Comparison of ENCODE assay signal across 8 cellular contexts in genomic region chr16:396605-397004, GRCh38. TPM values are rescaled to one million over a fixed set of nuclear protein-coding genes. Genes with fewer than 3 reads are reported as not detected.
A peak's percentile ranks its signal among the peaks of the same experiment; 100 is the strongest.
DNase-seq lines count a peak whose midpoint lies in the region; ATAC-seq and TF ChIP-seq lines count a peak whose summit lies in the region.

No MANE protein-coding gene starts in this region.

- H3K27me3 ChIP-seq in Karpas-422 (ENCODE audit: low read length) (no peaks in the 10 kb centered on the region), heart left ventricle (no peaks in the 10 kb centered on the region), prostate gland (replicated peaks; ENCODE audit: insufficient read depth) (no peaks in the 10 kb centered on the region)

- no peaks in the 10 kb centered on the region for H3K9me3 Mint-ChIP-seq in activated CD8-positive, alpha-beta T cell treated with anti-CD3 and anti-CD28 coated beads, Interleukin-2, amount 10 ng/mL, durations not matched to agents 7 days and 5 days (ENCODE audit: insufficient read depth)

- H3K4me1 ChIP-seq in Karpas-422 (ENCODE audit: low read length) (peaks cover 36% of the 10 kb centered on the region), heart left ventricle (peaks cover 0 to 32% (median 15%) of the 10 kb centered on the region in 12 donors), prostate gland (replicated peaks) (peaks cover 11% of the 10 kb centered on the region)

- H3K27ac ChIP-seq in Karpas-422 (ENCODE audit: low read length) (no peak overlapping the region), heart left ventricle (peak overlapping the region; percentile 57 to 92 (median 82)), prostate gland (peak overlapping the region; percentile 76 to 93)

- peak in 1 of 12 donors; percentile 7 for TF ChIP-seq CTCF in heart left ventricle (IDR thresholded peaks at IDR 0.05)
- no peak for TF ChIP-seq CTCF in prostate gland (IDR thresholded peaks at IDR 0.05)

- H3K9me3 ChIP-seq in Karpas-422 (ENCODE audit: low read length) (peaks cover 3% of the 10 kb centered on the region; the same call in 1 of the 2 replicates), heart left ventricle (no peaks in the 10 kb centered on the region), prostate gland (no peaks in the 10 kb centered on the region)

- no peak overlapping the region for H3K27ac Mint-ChIP-seq in activated CD8-positive, alpha-beta T cell treated with anti-CD3 and anti-CD28 coated beads, Interleukin-2, amount 10 ng/mL, durations not matched to agents 7 days and 5 days

- H3K9me2 ChIP-seq in Karpas-422 (replicated peaks; ENCODE audit: insufficient read depth, low read length) = no peaks in the 10 kb centered on the region

- H3K4me3 Mint-ChIP-seq in activated CD8-positive, alpha-beta T cell treated with anti-CD3 and anti-CD28 coated beads, Interleukin-2, amount 10 ng/mL, durations not matched to agents 7 days and 5 days = peak overlapping the region; percentile 60

- H3K36me3 ChIP-seq in Karpas-422 (ENCODE audit: insufficient read depth, low read length) = no peaks in the 10 kb centered on the region
- peaks cover 0 to 5% (median 0%) of the 10 kb centered on the region in 9 donors for H3K36me3 ChIP-seq in heart left ventricle
- no peaks in the 10 kb centered on the region for H3K36me3 ChIP-seq in prostate gland

- H3K27me3 Mint-ChIP-seq in activated CD8-positive, alpha-beta T cell treated with anti-CD3 and anti-CD28 coated beads, Interleukin-2, amount 10 ng/mL, durations not matched to agents 7 days and 5 days (ENCODE audit: low read depth) = peaks cover 14% of the 10 kb centered on the region

- peak overlapping the region; percentile 65 for H3K9ac ChIP-seq in Karpas-422 (ENCODE audit: low read length)

- H2AFZ ChIP-seq in Karpas-422 (ENCODE audit: low read length) = peak overlapping the region; percentile 81; the same call in 1 of the 2 replicates

- 0 out of 2 replicates have a peak, but pooled peaks cover 7% of the 10 kb centered on the region for H4K20me1 ChIP-seq in Karpas-422 (ENCODE audit: insufficient read depth, low read depth, low read length)

- no peaks in the 10 kb centered on the region for H3K36me3 Mint-ChIP-seq in activated CD8-positive, alpha-beta T cell treated with anti-CD3 and anti-CD28 coated beads, Interleukin-2, amount 10 ng/mL, durations not matched to agents 7 days and 5 days (ENCODE audit: low read depth)

- CTCF ChIA-PET in activated CD8-positive, alpha-beta T cell treated with anti-CD3 and anti-CD28 coated beads, Interleukin-2, amount 10 ng/mL, durations not matched to agents 7 days and 5 days (lab: Charles Lee) = no interaction called here

- H3K79me2 ChIP-seq in Karpas-422 (ENCODE audit: low read length) = no peaks in the 10 kb centered on the region

- ATAC-seq in activated CD8-positive, alpha-beta T cell treated with anti-CD3 and anti-CD28 coated beads, Interleukin-2, amount 10 ng/mL, durations not matched to agents 7 days and 5 days = no peak
- ATAC-seq in heart left ventricle (peak in 1 of 4 donors; percentile 14), HG03280 (IDR thresholded peaks at IDR 0.05; ENCODE audit: unreplicated experiment) (no peak), GM19467 (IDR thresholded peaks at IDR 0.05; ENCODE audit: unreplicated experiment) (no peak)

- H3K4me3 ChIP-seq in Karpas-422 (ENCODE audit: low read length) = peak overlapping the region; percentile 58
- peak overlapping the region in 11 of 12 donors; percentile 19 to 92 (median 69) for H3K4me3 ChIP-seq in heart left ventricle
- H3K4me3 ChIP-seq in prostate gland = peak overlapping the region; percentile 66 to 83

- DNase-seq in NCI-H146 (lab: John Stamatoyannopoulos, UW) = peak; percentile 50
- DNase-seq in NCI-H146 treated with DMSO at 0.1 percent for 48 hours (lab: John Stamatoyannopoulos, UW; ENCODE audit: unreplicated experiment) = no peak
- DNase-seq in Karpas-422 = peak; percentile 67
- no peak for DNase-seq in activated CD8-positive, alpha-beta T cell treated with anti-CD3 and anti-CD28 coated beads, Interleukin-2, amount 10 ng/mL, durations not matched to agents 7 days and 5 days
- peak in 2 of 5 donors; percentile 54 to 68 for DNase-seq in heart left ventricle
- DNase-seq in prostate gland (ENCODE audit: low spot score) = no peak

- intact Hi-C loops in heart left ventricle (cut with DNase I) (loop anchor here in 3 of 10 donors (2.0 to 10.0 kb wide), 3 partner anchors 14 to 268 kb away; partner anchors contain the start of gene RHOT2 (in 2 of the 3)), prostate gland (cut with DNase I) (no loop called here)

- WGBS in heart left ventricle, 4 donors = 4 to 11% (median 5%) methylated on average over 22 of the region's 22 CpGs
- 2% methylated on average over 22 of the region's 22 CpGs for WGBS in prostate gland

- H3K4me1 Mint-ChIP-seq in activated CD8-positive, alpha-beta T cell treated with anti-CD3 and anti-CD28 coated beads, Interleukin-2, amount 10 ng/mL, durations not matched to agents 7 days and 5 days (ENCODE audit: low read depth) = peaks cover 31% of the 10 kb centered on the region

- POLR2A ChIA-PET in activated CD8-positive, alpha-beta T cell treated with anti-CD3 and anti-CD28 coated beads, Interleukin-2, amount 10 ng/mL, durations not matched to agents 7 days and 5 days (lab: Charles Lee) = no interaction called here

- TF ChIP-seq POLR2A in heart left ventricle (IDR thresholded peaks at IDR 0.05) = no peak
- no peak for TF ChIP-seq POLR2A in prostate gland (IDR thresholded peaks at IDR 0.05)

- peak overlapping the region; percentile 54 for H3K4me2 ChIP-seq in Karpas-422 (ENCODE audit: low read depth, low read length, poor library complexity, severe bottlenecking)

RNA-seq across cellular contexts. Expression of gene NME4, which starts 0.4 kb away (rescaled TPM):
- 102 and 190 TPM in 2 replicates for total RNA-seq in Karpas-422 (2014; rRNA removed; shearing (Covaris generic); ENCODE audit: low replicate concordance)
- 1 to 10 TPM; 5.2 to 6.8 TPM for total RNA-seq in activated CD8-positive, alpha-beta T cell treated with anti-CD3 and anti-CD28 coated beads, Interleukin-2, amount 10 ng/mL, durations not matched to agents 7 days and 5 days
- total RNA-seq in heart left ventricle = 10 to 100 TPM; 53.9 to 95.3 (median 73.8) TPM
- 100 to 1,000 TPM in 1 of 2 donors, 10 to 100 TPM in 1; 37.5 to 103 TPM for polyA plus RNA-seq in heart left ventricle
- 100 to 1,000 TPM; 137 to 185 TPM for total RNA-seq in prostate gland

RNA-seq across cellular contexts. Expression of gene DECR2, which starts 5.1 kb away (rescaled TPM):
- total RNA-seq in Karpas-422 (2014; rRNA removed; shearing (Covaris generic); ENCODE audit: low replicate concordance) = 5.3 and 10.4 TPM in 2 replicates
- 1 to 10 TPM; 4.7 to 6.3 TPM for total RNA-seq in activated CD8-positive, alpha-beta T cell treated with anti-CD3 and anti-CD28 coated beads, Interleukin-2, amount 10 ng/mL, durations not matched to agents 7 days and 5 days
- total RNA-seq in heart left ventricle (10 to 100 TPM in 6 of 9 donors, 1 to 10 TPM in 3; 6.9 to 20.6 (median 12.2) TPM), prostate gland (10 to 100 TPM; 23.7 to 38.5 TPM)
- polyA plus RNA-seq in heart left ventricle = 10 to 100 TPM in 1 of 2 donors, 1 to 10 TPM in 1; 7.1 to 17.1 TPM

RNA-seq across cellular contexts. Expression of gene PGAP6, which starts 14.8 kb away (rescaled TPM):
- 50.0 and 58.1 TPM in 2 replicates for total RNA-seq in Karpas-422 (2014; rRNA removed; shearing (Covaris generic); ENCODE audit: low replicate concordance)
- 10 to 100 TPM; 80.6 to 85.8 TPM for total RNA-seq in activated CD8-positive, alpha-beta T cell treated with anti-CD3 and anti-CD28 coated beads, Interleukin-2, amount 10 ng/mL, durations not matched to agents 7 days and 5 days
- total RNA-seq in heart left ventricle (10 to 100 TPM; 32.3 to 65.3 (median 44.9) TPM), prostate gland (100 to 1,000 TPM in 1 of 2 donors, 10 to 100 TPM in 1; 36.8 to 207 TPM)
- 10 to 100 TPM; 30.1 to 63.8 TPM for polyA plus RNA-seq in heart left ventricle

RNA-seq across cellular contexts. Expression of gene MRPL28, which starts 26.3 kb away (rescaled TPM):
- 38.1 and 103 TPM in 2 replicates for total RNA-seq in Karpas-422 (2014; rRNA removed; shearing (Covaris generic); ENCODE audit: low replicate concordance)
- 10 to 100 TPM; 95.3 to 95.8 TPM for total RNA-seq in activated CD8-positive, alpha-beta T cell treated with anti-CD3 and anti-CD28 coated beads, Interleukin-2, amount 10 ng/mL, durations not matched to agents 7 days and 5 days
- total RNA-seq in heart left ventricle (100 to 1,000 TPM in 2 of 9 donors, 10 to 100 TPM in 7; 66.3 to 126 (median 77.7) TPM), prostate gland (10 to 100 TPM; 83.4 to 84.3 TPM)
- 100 to 1,000 TPM; 135 to 157 TPM for polyA plus RNA-seq in heart left ventricle

RNA-seq across cellular contexts. Expression of gene RAB11FIP3, which starts 28.8 kb away (rescaled TPM):
- 6.0 and 17.2 TPM in 2 replicates for total RNA-seq in Karpas-422 (2014; rRNA removed; shearing (Covaris generic); ENCODE audit: low replicate concordance)
- 10 to 100 TPM; 20.7 to 23.4 TPM for total RNA-seq in activated CD8-positive, alpha-beta T cell treated with anti-CD3 and anti-CD28 coated beads, Interleukin-2, amount 10 ng/mL, durations not matched to agents 7 days and 5 days
- 10 to 100 TPM; 19.9 to 39.9 (median 31.9) TPM for total RNA-seq in heart left ventricle
- polyA plus RNA-seq in heart left ventricle = 10 to 100 TPM; 19.3 to 35.2 TPM
- total RNA-seq in prostate gland = 10 to 100 TPM; 33.2 to 93.2 TPM

Comparison
In these comparisons a context has a peak if more than half of its experiments do, and no peak if none do; other contexts are left out.
1. DNase-seq: peak in NCI-H146 (single experiment) and Karpas-422 (single experiment); none in NCI-H146 treated with DMSO at 0.1 percent for 48 hours (single experiment), activated CD8-positive, alpha-beta T cell treated with anti-CD3 and anti-CD28 coated beads, Interleukin-2, amount 10 ng/mL, durations not matched to agents 7 days and 5 days (single experiment) and prostate gland (single experiment).
2. RNA of gene NME4, which starts 0.4 kb away (total RNA-seq): 137 to 185 TPM in prostate gland, 102 to 190 TPM in Karpas-422 and 53.9 to 95.3 TPM in heart left ventricle; 5.2 to 6.8 TPM in activated CD8-positive, alpha-beta T cell treated with anti-CD3 and anti-CD28 coated beads, Interleukin-2, amount 10 ng/mL, durations not matched to agents 7 days and 5 days; every median in the first group is over 4 times any median in the second.
3. Peak in every context shown above with its lines, with median percentiles within 50 percentile points of each other: H3K4me3 ChIP-seq.